Comparison of ENCODE assay signal across 8 cellular contexts in the genomic region with DNA sequence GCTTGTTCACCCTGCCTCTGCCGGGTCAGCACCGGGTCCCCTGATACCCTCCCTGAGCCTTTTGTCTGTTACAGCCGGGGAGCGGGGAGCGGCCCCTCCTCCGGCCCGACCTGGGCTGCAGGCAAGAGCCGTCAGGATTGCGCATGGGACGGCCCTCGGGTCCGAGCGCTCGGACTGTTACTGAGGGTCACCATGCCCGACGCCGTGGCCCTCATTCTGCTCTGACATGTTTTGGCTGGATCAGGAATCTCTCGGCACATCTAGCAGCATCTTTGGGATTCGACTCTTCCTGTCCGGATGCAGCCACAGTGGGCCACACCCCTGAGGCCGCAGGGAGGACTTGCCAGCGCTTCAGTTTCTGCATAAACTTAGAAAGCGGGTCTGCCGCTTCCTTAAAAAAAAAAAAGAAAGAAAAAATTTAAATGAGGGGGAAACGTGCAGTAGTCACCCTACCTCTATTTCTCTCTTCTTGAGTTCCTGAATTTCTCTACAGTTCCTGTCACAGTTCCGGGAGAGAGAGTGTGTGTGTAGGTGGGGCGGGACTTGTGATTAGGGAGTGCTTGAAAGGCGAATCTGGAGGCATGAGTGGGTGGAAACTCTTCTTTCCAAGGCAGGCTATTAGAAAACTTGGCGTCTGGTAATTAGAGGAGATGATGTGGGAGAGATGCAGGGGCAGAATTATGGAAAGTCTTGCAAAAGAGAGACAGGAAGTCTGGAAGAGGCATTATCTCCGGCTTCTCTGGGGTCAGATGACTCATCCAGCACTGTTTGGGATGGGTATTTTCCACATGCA. TPM values are rescaled to one million over a fixed set of nuclear protein-coding genes. Genes with fewer than 3 reads are reported as not detected.
DNase-seq lines count a peak whose midpoint lies in the region; ATAC-seq and TF ChIP-seq lines count a peak whose summit lies in the region.

No MANE protein-coding gene starts in this region.

- POLR2A ChIA-PET in BJ (lab: Charles Lee): no interaction called here

- H3K4me3 ChIP-seq in BJ (ENCODE audit: low read depth, low read length) (peak overlapping the region; percentile 67), WERI-Rb-1 (ENCODE audit: low read depth, low read length) (peak overlapping the region; percentile 90)

- CTCF ChIA-PET in BJ (lab: Yijun Ruan, JAX): no interaction called here

- ATAC-seq in GM21381 (IDR thresholded peaks at IDR 0.05; ENCODE audit: unreplicated experiment) (peak; percentile 0), left lobe of liver (no peak), HG02610 (IDR thresholded peaks at IDR 0.05; ENCODE audit: unreplicated experiment) (no peak)

- no peaks in the 10 kb centered on the region for H3K27me3 ChIP-seq in BJ (ENCODE audit: control insufficient read depth, insufficient read depth, low read length)
- no peaks in the 10 kb centered on the region for H3K27me3 ChIP-seq in WERI-Rb-1 (ENCODE audit: insufficient read depth, low read depth, severe bottlenecking)

- H3K9me3 ChIP-seq in WERI-Rb-1 (ENCODE audit: severe bottlenecking): no peaks in the 10 kb centered on the region

- no peak for TF ChIP-seq CTCF in BJ (IDR thresholded peaks at IDR 0.05; ENCODE audit: insufficient read depth, low read depth, low read length)
- no peak for TF ChIP-seq CTCF in WERI-Rb-1 (IDR thresholded peaks at IDR 0.05; ENCODE audit: low read depth, low read length)

- peak overlapping the region; percentile 88 for H3K27ac ChIP-seq in WERI-Rb-1

- H3K36me3 ChIP-seq in BJ (ENCODE audit: control insufficient read depth, insufficient read depth, low read length) (peaks cover 2% of the 10 kb centered on the region; the same call in 1 of the 2 replicates), WERI-Rb-1 (no peaks in the 10 kb centered on the region)

- DNase-seq in BJ (ENCODE audit: low read depth): peak; percentile 92
- DNase-seq in NCI-H2029 treated with DMSO at 0.1 percent for 48 hours (lab: John Stamatoyannopoulos, UW): peak; percentile 10
- DNase-seq in WERI-Rb-1: peak; percentile 30
- peak; percentile 73 for DNase-seq in dermis blood vessel endothelial cell
- DNase-seq in left lobe of liver (ENCODE audit: low spot score): peak; percentile 51
- peak; percentile 38 to 40 for DNase-seq in stimulated activated CD4-positive, alpha-beta T cell treated with anti-CD3 and anti-CD28 coated beads, Interleukin-2, amount 100 ng/mL, for 24 hours

RNA-seq across cellular contexts. Expression of gene TMEM87B, which starts 1.0 kb away (rescaled TPM):
- polyA plus RNA-seq in BJ (2011; rRNA removed): 11.4 and 23.4 TPM in 2 replicates
- 12.0 and 13.2 TPM in 2 replicates for polyA minus RNA-seq in BJ (2011; rRNA and poly(A)+ RNA removed)
- total RNA-seq in dermis blood vessel endothelial cell (35.1 and 51.1 TPM in 2 replicates), left lobe of liver (7.5 TPM)

Comparison
In these comparisons a context has a peak if more than half of its experiments do, and no peak if none do; other contexts are left out.
1. DNase-seq: peak in every context shown above with its lines; median percentile 92 in BJ; 73 in dermis blood vessel endothelial cell; 51 in left lobe of liver; 39 in stimulated activated CD4-positive, alpha-beta T cell treated with anti-CD3 and anti-CD28 coated beads, Interleukin-2, amount 100 ng/mL, for 24 hours; 30 in WERI-Rb-1; 10 in NCI-H2029 treated with DMSO at 0.1 percent for 48 hours.